In the genomic region with DNA sequence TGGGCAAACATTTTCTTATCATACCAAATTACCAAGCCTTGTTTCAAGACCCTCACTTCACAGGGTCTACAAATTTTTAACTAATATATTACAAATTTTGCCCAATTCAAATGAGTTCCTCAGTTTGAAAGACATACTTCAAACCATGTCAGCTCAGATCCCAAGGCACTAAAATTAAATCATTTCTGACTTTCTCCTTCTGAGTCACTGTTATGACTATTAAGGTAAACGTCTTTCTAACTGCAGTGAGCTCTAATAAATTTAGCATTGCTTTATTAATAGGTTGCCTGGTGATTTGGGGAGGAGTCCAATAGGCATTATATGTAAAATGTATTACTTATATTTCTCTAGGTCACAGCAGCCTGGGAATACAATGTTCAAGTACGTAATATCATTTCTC, we compare ENCODE assay signal across 26 cellular contexts.
"Had no signal": no experiment of that assay in that cellular context is flagged by ENCODE, and none has a peak within 500 bp of the region (broad histone marks: within the 10 kb centered on the region; RNA-seq: fewer than 3 reads in every experiment).

No MANE protein-coding gene starts in this region.

- H3K4me1 Mint-ChIP-seq: activated naive CD4-positive, alpha-beta T cell treated with anti-CD3 and anti-CD28 coated beads, Interleukin-2, amount 10 ng/mL, durations not matched to agents 7 days and 5 days had no signal

- H3K27ac Mint-ChIP-seq: activated CD4-positive, alpha-beta memory T cell treated with anti-CD3 and anti-CD28 coated beads, Interleukin-2, amount 10 ng/mL, durations not matched to agents 7 days and 5 days; activated CD4-positive, alpha-beta T cell treated with anti-CD3 and anti-CD28 coated beads for 36 hours; activated naive CD4-positive, alpha-beta T cell treated with anti-CD3 and anti-CD28 coated beads, Interleukin-2, amount 10 ng/mL, durations not matched to agents 7 days and 5 days; activated naive CD8-positive, alpha-beta T cell treated with anti-CD3 and anti-CD28 coated beads for 36 hours; activated T-helper 2 cell treated with anti-CD3 and anti-CD28 coated beads, Interferon-gamma antibody, Interleukin-2, Interleukin-4, amounts not matched to agents 10 μg/mL and 5 μg/mL and 100 μg/mL, durations not matched to agents 14 hours and 24 hours and 36 hours had no signal

- H3K27me3 ChIP-seq: SJCRH30 had no signal

- H3K27ac ChIP-seq: SJCRH30, WERI-Rb-1 had no signal

- H3K36me3 ChIP-seq: SJCRH30, WERI-Rb-1 had no signal

- H3K36me3 Mint-ChIP-seq: activated naive CD4-positive, alpha-beta T cell treated with anti-CD3 and anti-CD28 coated beads, Interleukin-2, amount 10 ng/mL, durations not matched to agents 7 days and 5 days; activated naive CD8-positive, alpha-beta T cell treated with anti-CD3 and anti-CD28 coated beads for 36 hours had no signal

- H3K27me3 Mint-ChIP-seq: activated naive CD4-positive, alpha-beta T cell treated with anti-CD3 and anti-CD28 coated beads, Interleukin-2, amount 10 ng/mL, durations not matched to agents 7 days and 5 days had no signal

- H3K9me3 ChIP-seq: SJCRH30, SK-N-SH had no signal

- DNase-seq: activated CD4-positive, alpha-beta memory T cell treated with anti-CD3 and anti-CD28 coated beads, Interleukin-2, amount 10 ng/mL, durations not matched to agents 7 days and 5 days; activated CD4-positive, alpha-beta T cell treated with anti-CD3 and anti-CD28 coated beads for 36 hours; activated CD4-positive, alpha-beta T cell treated with anti-CD3 and anti-CD28 coated beads, Interleukin-2, amount 50 U/mL, for 1 hour; activated gamma-delta T cell treated with Interleukin-2 at 50 U/mL for 16 hours; activated naive CD4-positive, alpha-beta T cell treated with anti-CD3 and anti-CD28 coated beads, Interleukin-2, amount 10 ng/mL, durations not matched to agents 7 days and 5 days; activated naive CD8-positive, alpha-beta T cell treated with anti-CD3 and anti-CD28 coated beads for 36 hours; activated T-cell treated with anti-CD3 and anti-CD28 coated beads for 4 hours; activated T-cell treated with anti-CD3 and anti-CD28 coated beads, Interleukin-2, amount 50 U/mL, for 48 hours; anterior cingulate cortex; central memory CD4-positive, alpha-beta T cell; Karpas-422; MM.1S; NCI-H1105; NCI-H1436; NCI-H187 treated with DMSO at 0.1 percent for 48 hours; NCI-H2081 treated with DMSO at 0.1 percent for 48 hours; NCI-H446; NCI-H524; Right ventricle myocardium superior; RPMI8226; SJCRH30; SK-N-SH; T-helper 1 cell; WERI-Rb-1 had no signal

- H3K4me3 ChIP-seq: SJCRH30 had no signal

- ATAC-seq: activated CD4-positive, alpha-beta T cell treated with anti-CD3 and anti-CD28 coated beads for 36 hours; Panc1 had no signal

- H3K9me3 Mint-ChIP-seq: activated naive CD4-positive, alpha-beta T cell treated with anti-CD3 and anti-CD28 coated beads, Interleukin-2, amount 10 ng/mL, durations not matched to agents 7 days and 5 days; activated T-helper 2 cell treated with anti-CD3 and anti-CD28 coated beads, Interferon-gamma antibody, Interleukin-2, Interleukin-4, amounts not matched to agents 10 μg/mL and 5 μg/mL and 100 μg/mL, durations not matched to agents 14 hours and 24 hours and 36 hours had no signal

- H3K4me3 Mint-ChIP-seq: activated CD4-positive, alpha-beta memory T cell treated with anti-CD3 and anti-CD28 coated beads, Interleukin-2, amount 10 ng/mL, durations not matched to agents 7 days and 5 days; activated CD4-positive, alpha-beta T cell treated with anti-CD3 and anti-CD28 coated beads for 36 hours; activated naive CD4-positive, alpha-beta T cell treated with anti-CD3 and anti-CD28 coated beads, Interleukin-2, amount 10 ng/mL, durations not matched to agents 7 days and 5 days; activated naive CD8-positive, alpha-beta T cell treated with anti-CD3 and anti-CD28 coated beads for 36 hours had no signal
